In the genomic region with DNA sequence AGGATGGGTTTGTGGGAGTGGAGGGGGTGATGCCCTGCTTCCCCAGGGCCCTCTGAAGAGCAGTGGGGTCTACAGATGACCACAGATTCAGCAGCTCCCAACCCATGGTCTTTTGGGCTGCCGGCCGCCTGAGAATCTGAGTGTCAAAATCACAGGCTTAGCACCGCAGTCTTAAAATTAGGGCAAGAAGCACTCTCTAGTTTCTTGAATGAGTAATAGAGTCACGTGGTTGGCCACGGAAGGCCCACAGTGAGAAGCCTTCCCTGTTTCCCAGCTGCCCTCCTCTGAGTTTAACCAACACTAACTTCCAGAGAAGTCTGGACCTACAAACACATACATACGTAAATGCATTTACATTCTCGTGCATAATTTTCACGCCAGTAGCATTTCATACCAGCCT, we compare ENCODE assay signal across 26 cellular contexts. TPM values are rescaled to one million over a fixed set of nuclear protein-coding genes. Genes with fewer than 3 reads are reported as not detected.
DNase-seq lines count a peak whose midpoint lies in the region; TF ChIP-seq lines count a peak whose summit lies in the region.
"Had no signal": no experiment of that assay in that cellular context is flagged by ENCODE, and none has a peak within 500 bp of the region (broad histone marks: within the 10 kb centered on the region; RNA-seq: fewer than 3 reads in every experiment).

No MANE protein-coding gene starts in this region.

- H4K20me1 ChIP-seq in GM23248 (ENCODE audit: insufficient read depth): no peaks in the 10 kb centered on the region

- CTCF ChIA-PET in AG04450 (lab: Charles Lee): interaction anchor here (0.5 to 0.6 kb wide), 2 partner anchors 138 to 190 kb away, joined by 4 to 7 read pairs; no protein-coding TSS in a partner anchor

- no peak overlapping the region for H2AFZ ChIP-seq in GM23248

- DNase-seq in AG04450 (ENCODE audit: low read depth, low spot score): no peak
- peak; percentile 65 for DNase-seq in GM23248
- no peak for DNase-seq in adipocyte (ENCODE audit: low read depth)
- peak; percentile 14 for DNase-seq in fibroblast of villous mesenchyme (ENCODE audit: low read depth)
- no peak for DNase-seq in effector memory CD4-positive, alpha-beta T cell
- no peak for DNase-seq in AG08396 (ENCODE audit: low spot score)
- DNase-seq in NCI-H226: no peak
- DNase-seq in tibial nerve (ENCODE audit: low spot score in 2 of 2): no peak
- DNase-seq: activated CD4-positive, alpha-beta T cell treated with anti-CD3 and anti-CD28 coated beads, Interleukin-2, amount 10 ng/mL, durations not matched to agents 24 days and 14 days; activated CD8-positive, alpha-beta memory T cell treated with anti-CD3 and anti-CD28 coated beads, Interleukin-2, amount 50 U/mL, for 4 hours; activated naive CD8-positive, alpha-beta T cell treated with anti-CD3 and anti-CD28 coated beads for 36 hours; CD4-positive, CD25-positive, alpha-beta regulatory T cell; cerebellar nuclear complex; hypothalamus; KG1; naive B cell; NCI-H1092 treated with DMSO at 0.1 percent for 48 hours; NCI-H2029; NCI-H2227 treated with DMSO at 0.1 percent for 48 hours; NCI-H748 treated with DMSO at 0.1 percent for 48 hours; RPMI8226; stimulated activated naive CD8-positive, alpha-beta T cell treated with anti-CD3 and anti-CD28 coated beads, Interleukin-15, Interleukin-2, amounts not matched to agents 100 U/mL and 50 U/mL, for 24 hours; tibial artery; WERI-Rb-1 had no signal

- no peak for TF ChIP-seq EP300 in tibial nerve (IDR thresholded peaks at IDR 0.05)

- H3K79me2 ChIP-seq in GM23248 (ENCODE audit: insufficient read depth): peaks cover 65% of the 10 kb centered on the region

- in situ Hi-C loops in GM23248 (cut with MboI): no loop called here

- H3K27me3 ChIP-seq in AG04450 (ENCODE audit: control insufficient read depth, insufficient read depth, low read length) (no peaks in the 10 kb centered on the region), GM23248 (replicated peaks; ENCODE audit: insufficient read depth) (no peaks in the 10 kb centered on the region), adipocyte (replicated peaks; ENCODE audit: control insufficient read depth, insufficient read depth, low read length) (no peaks in the 10 kb centered on the region), tibial nerve (no peaks in the 10 kb centered on the region)
- H3K27me3 ChIP-seq in effector memory CD4-positive, alpha-beta T cell (replicated peaks; ENCODE audit: control insufficient read depth, insufficient read depth, low read length, poor library complexity, severe bottlenecking): no peaks in the 10 kb centered on the region
- H3K27me3 ChIP-seq: body of pancreas, gastroesophageal sphincter, tibial artery had no signal

- no peaks in the 10 kb centered on the region for H3F3A ChIP-seq in GM23248 (ENCODE audit: insufficient read depth)

- H3K9me3 ChIP-seq in AG04450 (ENCODE audit: control insufficient read depth, insufficient read depth, low read length) (peaks cover 1% of the 10 kb centered on the region; the same call in 1 of the 2 replicates), GM23248 (ENCODE audit: low read depth) (no peaks in the 10 kb centered on the region), adipocyte (ENCODE audit: control insufficient read depth, low read length) (no peaks in the 10 kb centered on the region), tibial nerve (no peaks in the 10 kb centered on the region)
- H3K9me3 ChIP-seq in effector memory CD4-positive, alpha-beta T cell (ENCODE audit: control insufficient read depth, low read length): no peaks in the 10 kb centered on the region
- H3K9me3 ChIP-seq: body of pancreas, gastroesophageal sphincter, tibial artery had no signal

- POLR2A ChIA-PET in AG04450 (lab: Yijun Ruan, JAX): no interaction called here

- H3K4me1 ChIP-seq in GM23248 (ENCODE audit: insufficient read depth): 0 out of 2 replicates have a peak, but pooled peaks cover 4% of the 10 kb centered on the region
- peaks cover 38% of the 10 kb centered on the region for H3K4me1 ChIP-seq in adipocyte (ENCODE audit: control insufficient read depth, insufficient read depth, low read length)
- H3K4me1 ChIP-seq in effector memory CD4-positive, alpha-beta T cell (ENCODE audit: control insufficient read depth, insufficient read depth, low read length, poor library complexity, severe bottlenecking): peaks cover 28% of the 10 kb centered on the region
- peaks cover 0 to 40% (median 25%) of the 10 kb centered on the region in 4 donors for H3K4me1 ChIP-seq in tibial nerve

- no peak for TF ChIP-seq POLR2A in tibial nerve (IDR thresholded peaks at IDR 0.05)

- H3K9ac ChIP-seq in GM23248 (no peak overlapping the region), adipocyte (ENCODE audit: low read length) (peak overlapping the region; percentile 70)

- H3K9me2 ChIP-seq in GM23248 (ENCODE audit: insufficient read depth): no peaks in the 10 kb centered on the region

- no peak overlapping the region for H3K4me2 ChIP-seq in GM23248 (ENCODE audit: unreplicated experiment)

- H3K27ac ChIP-seq in AG04450 (ENCODE audit: low read depth, low read length): peak overlapping the region; percentile 21
- H3K27ac ChIP-seq in GM23248: no peak overlapping the region
- no peak overlapping the region for H3K27ac ChIP-seq in effector memory CD4-positive, alpha-beta T cell (ENCODE audit: insufficient read depth, low read length, poor library complexity, severe bottlenecking)
- H3K27ac ChIP-seq in tibial nerve: no peak overlapping the region
- H3K27ac ChIP-seq: body of pancreas, gastroesophageal sphincter, tibial artery, WERI-Rb-1 had no signal

- no peak overlapping the region for H3K4me3 ChIP-seq in AG04450 (ENCODE audit: low read depth, low read length)
- no peak overlapping the region for H3K4me3 ChIP-seq in GM23248
- H3K4me3 ChIP-seq in adipocyte (ENCODE audit: low read length): no peak overlapping the region
- H3K4me3 ChIP-seq in fibroblast of villous mesenchyme (ENCODE audit: low read depth, low read length): no peak overlapping the region
- no peak overlapping the region for H3K4me3 ChIP-seq in effector memory CD4-positive, alpha-beta T cell (ENCODE audit: insufficient read depth, low read depth, low read length, poor library complexity, severe bottlenecking)
- H3K4me3 ChIP-seq in tibial nerve: no peak overlapping the region
- H3K4me3 ChIP-seq: body of pancreas, gastroesophageal sphincter, tibial artery had no signal

- 76 to 82% methylated on average over 8 of the region's 8 CpGs for WGBS in GM23248 (ENCODE audit: low coverage in 1 of 2, low lambda C conversion rate in 2 of 2, missing lambda C conversion rate in 2 of 2), 2 experiments
- whole genome bisulfite sequencing in tibial nerve, 2 donors: 85 to 88% methylated on average over 8 of the region's 8 CpGs

- TF ChIP-seq CTCF in AG04450 (IDR thresholded peaks at IDR 0.05; ENCODE audit: low read depth, low read length) (no peak), fibroblast of villous mesenchyme (IDR thresholded peaks at IDR 0.05; ENCODE audit: insufficient read depth, low read depth, low read length) (no peak), tibial nerve (IDR thresholded peaks at IDR 0.05) (no peak)

- H3K36me3 ChIP-seq in GM23248 (ENCODE audit: low read depth) (peaks cover 11% of the 10 kb centered on the region; the same call in 1 of the 2 replicates), adipocyte (ENCODE audit: control insufficient read depth, insufficient read depth, low read length, severe bottlenecking) (peaks cover 47% of the 10 kb centered on the region), tibial nerve (peaks cover 0 to 65% (median 30%) of the 10 kb centered on the region in 3 donors)
- peaks cover 49% of the 10 kb centered on the region for H3K36me3 ChIP-seq in effector memory CD4-positive, alpha-beta T cell (ENCODE audit: control insufficient read depth, insufficient read depth, low read length)

RNA-seq across cellular contexts. Expression of a gene that starts 5.2 kb away (rescaled TPM):
- polyA plus RNA-seq in AG04450 (2011; rRNA removed) (287 and 305 TPM in 2 replicates), GM23248 (2016; fragmentation: Nextera tagmentation; extraction: Ambion mirVana) (164 and 173 TPM in 2 replicates)
- 393 and 556 TPM in 2 replicates for polyA minus RNA-seq in AG04450 (2011; rRNA and poly(A)+ RNA removed)
- total RNA-seq in GM23248 (2014; rRNA removed; shearing (Covaris generic)): 192 and 225 TPM in 2 replicates
- total RNA-seq in fibroblast of villous mesenchyme (258 and 341 TPM in 2 replicates), tibial nerve (100 to 1,000 TPM; 106 to 147 (median 132) TPM)

RNA-seq across cellular contexts. Expression of a gene that starts 7.1 kb away (rescaled TPM):
- polyA plus RNA-seq in AG04450 (2011; rRNA removed): 0.19 and 0.33 TPM in 2 replicates
- 0.14 and 0.39 TPM in 2 replicates for polyA minus RNA-seq in AG04450 (2011; rRNA and poly(A)+ RNA removed)
- total RNA-seq in GM23248 (2014; rRNA removed; shearing (Covaris generic)): 0.25 TPM in 1 of 2 replicates, not detected in the other
- polyA plus RNA-seq in GM23248 (2016; fragmentation: Nextera tagmentation; extraction: Ambion mirVana): 0.10 TPM in 1 of 2 replicates, not detected in the other
- under 0.01 and 0.32 TPM in 2 replicates for total RNA-seq in fibroblast of villous mesenchyme
- 1 to 10 TPM in 2 of 4 donors, not detected in 2; 1.5 to 4.3 TPM for total RNA-seq in tibial nerve

RNA-seq across cellular contexts. Expression of a gene that starts 8.6 kb away (rescaled TPM):
- polyA plus RNA-seq in AG04450 (2011; rRNA removed) (20.3 and 24.2 TPM in 2 replicates), GM23248 (2016; fragmentation: Nextera tagmentation; extraction: Ambion mirVana) (14.3 and 16.8 TPM in 2 replicates)
- polyA minus RNA-seq in AG04450 (2011; rRNA and poly(A)+ RNA removed): 22.8 and 28.5 TPM in 2 replicates
- total RNA-seq in GM23248 (2014; rRNA removed; shearing (Covaris generic)): 11.7 and 16.6 TPM in 2 replicates
- total RNA-seq in fibroblast of villous mesenchyme (20.0 and 32.0 TPM in 2 replicates), tibial nerve (1 to 10 TPM in 3 of 4 donors, under 1 TPM in 1; 0.44 to 4.1 (median 2.2) TPM)

RNA-seq across cellular contexts. Expression of a gene that starts 16.5 kb away (rescaled TPM):
- 8.8 and 10.9 TPM in 2 replicates for polyA plus RNA-seq in AG04450 (2011; rRNA removed)
- 4.4 and 5.9 TPM in 2 replicates for polyA minus RNA-seq in AG04450 (2011; rRNA and poly(A)+ RNA removed)
- 4.3 and 9.5 TPM in 2 replicates for total RNA-seq in GM23248 (2014; rRNA removed; shearing (Covaris generic))
- polyA plus RNA-seq in GM23248 (2016; fragmentation: Nextera tagmentation; extraction: Ambion mirVana): 16.6 and 16.7 TPM in 2 replicates
- total RNA-seq in fibroblast of villous mesenchyme: 4.7 and 6.8 TPM in 2 replicates
- total RNA-seq in tibial nerve: 1 to 10 TPM; 4.7 to 6.8 (median 5.8) TPM

RNA-seq across cellular contexts. Expression of a gene that starts 16.6 kb away (rescaled TPM):
- polyA plus RNA-seq in AG04450 (2011; rRNA removed) (33.5 and 54.9 TPM in 2 replicates), GM23248 (2016; fragmentation: Nextera tagmentation; extraction: Ambion mirVana) (28.6 and 28.8 TPM in 2 replicates)
- polyA minus RNA-seq in AG04450 (2011; rRNA and poly(A)+ RNA removed): 26.1 and 35.0 TPM in 2 replicates
- total RNA-seq in GM23248 (2014; rRNA removed; shearing (Covaris generic)): 50.0 and 55.6 TPM in 2 replicates
- total RNA-seq in fibroblast of villous mesenchyme (49.9 and 66.5 TPM in 2 replicates), tibial nerve (10 to 100 TPM; 41.4 to 85.2 (median 72.4) TPM)

Comparison
In these comparisons a context has a peak if more than half of its experiments do, and no peak if none do; other contexts are left out.
1. DNase-seq: peak in GM23248 (single experiment) and fibroblast of villous mesenchyme (single experiment); none in AG04450 (single experiment), adipocyte (single experiment), effector memory CD4-positive, alpha-beta T cell (0 of 3), AG08396 (single experiment), NCI-H226 (single experiment) and tibial nerve (0 of 2).